ENCODE assay signal across 23 cellular contexts in genomic region chr15:62253294-62253693, GRCh38.
DNase-seq lines count a peak whose midpoint lies in the region; ATAC-seq and TF ChIP-seq lines count a peak whose summit lies in the region.
"Had no signal": no experiment of that assay in that cellular context is flagged by ENCODE, and none has a peak within 500 bp of the region (broad histone marks: within the 10 kb centered on the region; RNA-seq: fewer than 3 reads in every experiment).

No MANE protein-coding gene starts in this region.

- no peaks in the 10 kb centered on the region for H4K20me1 ChIP-seq in Loucy (ENCODE audit: insufficient read depth, low read length, poor library complexity, severe bottlenecking)

- peaks cover 3 to 11% (median 4%) of the 10 kb centered on the region in 3 donors for H3K27me3 Mint-ChIP-seq in immature natural killer cell (ENCODE audit: low read depth in 3 of 3)

- no peaks in the 10 kb centered on the region for H3K27me3 ChIP-seq in BE2C
- no peaks in the 10 kb centered on the region for H3K27me3 ChIP-seq in Loucy (ENCODE audit: insufficient read depth, low read length, poor library complexity, severe bottlenecking)
- no peaks in the 10 kb centered on the region for H3K27me3 ChIP-seq in WERI-Rb-1 (ENCODE audit: insufficient read depth, low read depth, severe bottlenecking)
- H3K27me3 ChIP-seq: brain microvascular endothelial cell, suprapubic skin had no signal

- H3K4me3 ChIP-seq in BE2C (ENCODE audit: low read depth, low read length) (no peak overlapping the region), Loucy (ENCODE audit: low read length, poor library complexity, severe bottlenecking) (no peak overlapping the region), WERI-Rb-1 (ENCODE audit: low read depth, low read length) (no peak overlapping the region)
- H3K4me3 ChIP-seq: psoas muscle, suprapubic skin had no signal

- no peak overlapping the region for H3K4me3 Mint-ChIP-seq in immature natural killer cell
- H3K4me3 Mint-ChIP-seq: activated B cell treated with CpG ODN at 0.5 μM for 24 hours; stimulated activated memory B cell treated with anti-CD40 and anti-IgM and Interleukin-4, amounts not matched to agents 10 μg/mL and 1 μg/mL and 100 μg/mL, for 72 hours; T-helper 2 cell treated with Interferon-gamma antibody and Interleukin-4, amounts not matched to agents 5 μg/mL and 100 μg/mL, for 36 hours had no signal

- H2AFZ ChIP-seq in Loucy (ENCODE audit: low read length) = 0 out of 2 replicates have a peak overlapping the region, but pooled peaks have one; percentile 46

- H3K9me3 ChIP-seq in BE2C (no peaks in the 10 kb centered on the region), Loucy (ENCODE audit: insufficient read depth, low read depth, low read length) (no peaks in the 10 kb centered on the region), WERI-Rb-1 (ENCODE audit: severe bottlenecking) (peaks cover 2% of the 10 kb centered on the region)
- H3K9me3 ChIP-seq: psoas muscle, suprapubic skin had no signal

- ATAC-seq in esophagus mucosa = no peak
- ATAC-seq: stimulated activated memory B cell treated with anti-CD40 and anti-IgM and Interleukin-4, amounts not matched to agents 10 μg/mL and 1 μg/mL and 100 μg/mL, for 72 hours had no signal

- H3K27ac Mint-ChIP-seq in immature natural killer cell = no peak overlapping the region
- H3K27ac Mint-ChIP-seq: activated B cell treated with CpG ODN at 0.5 μM for 24 hours; stimulated activated memory B cell treated with anti-CD40 and anti-IgM and Interleukin-4, amounts not matched to agents 10 μg/mL and 1 μg/mL and 100 μg/mL, for 72 hours; T-helper 2 cell treated with Interferon-gamma antibody and Interleukin-4, amounts not matched to agents 5 μg/mL and 100 μg/mL, for 36 hours had no signal

- no peak overlapping the region for H3K9ac ChIP-seq in Loucy (ENCODE audit: low read depth, low read length, poor library complexity, severe bottlenecking)

- H3K36me3 ChIP-seq in BE2C = no peaks in the 10 kb centered on the region
- H3K36me3 ChIP-seq in Loucy (ENCODE audit: insufficient read depth, low read length) = no peaks in the 10 kb centered on the region
- H3K36me3 ChIP-seq in WERI-Rb-1 = no peaks in the 10 kb centered on the region
- H3K36me3 ChIP-seq: brain microvascular endothelial cell, suprapubic skin had no signal

- no peaks in the 10 kb centered on the region for H3K79me2 ChIP-seq in Loucy (ENCODE audit: insufficient read depth, low read length)

- TF ChIP-seq CTCF in BE2C (IDR thresholded peaks at IDR 0.05; ENCODE audit: low read depth, low read length) (0 out of 2 replicates have a peak, but pooled peaks have one; percentile 3), Loucy (conservative IDR thresholded peaks at IDR 0.05; ENCODE audit: low read length) (peak; percentile 38), WERI-Rb-1 (IDR thresholded peaks at IDR 0.05; ENCODE audit: low read depth, low read length) (peak; percentile 23; the same call in 1 of the 2 replicates)

- no peaks in the 10 kb centered on the region for H3K9me3 Mint-ChIP-seq in immature natural killer cell
- H3K9me3 Mint-ChIP-seq: activated B cell treated with CpG ODN at 0.5 μM for 24 hours; stimulated activated memory B cell treated with anti-CD40 and anti-IgM and Interleukin-4, amounts not matched to agents 10 μg/mL and 1 μg/mL and 100 μg/mL, for 72 hours; T-helper 2 cell treated with Interferon-gamma antibody and Interleukin-4, amounts not matched to agents 5 μg/mL and 100 μg/mL, for 36 hours had no signal

- H3K9me2 ChIP-seq in Loucy (replicated peaks; ENCODE audit: low read depth, low read length) = no peaks in the 10 kb centered on the region

- DNase-seq in BE2C (peak; percentile 28), WERI-Rb-1 (peak; percentile 15), islet precursor cell (peak; percentile 52), immature natural killer cell (no peak), activated gamma-delta T cell treated with Interleukin-2 at 50 U/mL for 16 hours (no peak)
- no peak for DNase-seq in activated CD8-positive, alpha-beta memory T cell treated with anti-CD3 and anti-CD28 coated beads for 24 hours
- DNase-seq: activated B cell treated with CpG ODN at 0.5 μM for 24 hours; activated CD4-positive, alpha-beta T cell treated with anti-CD3 and anti-CD28 coated beads, Interleukin-2, amount 50 U/mL, for 4 hours; activated CD8-positive, alpha-beta memory T cell treated with anti-CD3 and anti-CD28 coated beads, Interleukin-2, amount 50 U/mL, for 48 hours; brain microvascular endothelial cell; foreskin fibroblast; GF-D8; NCI-H187; NCI-H2227 treated with DMSO at 0.1 percent for 48 hours; NK-92 treated with Interleukin-12 subunit alpha and Interleukin-12 subunit beta, amount 100 ng/mL, for 24 hours; psoas muscle; small intestine had no signal

- no peak overlapping the region for H3K4me2 ChIP-seq in Loucy (ENCODE audit: low read depth, low read length, poor library complexity, severe bottlenecking)

- no peaks in the 10 kb centered on the region for H3K4me1 ChIP-seq in BE2C
- H3K4me1 ChIP-seq in Loucy (ENCODE audit: insufficient read depth, low read length, poor library complexity, severe bottlenecking) = no peaks in the 10 kb centered on the region
- H3K4me1 ChIP-seq: psoas muscle, suprapubic skin had no signal

- H3K4me1 Mint-ChIP-seq in immature natural killer cell = no peaks in the 10 kb centered on the region
- H3K4me1 Mint-ChIP-seq: activated B cell treated with CpG ODN at 0.5 μM for 24 hours; stimulated activated memory B cell treated with anti-CD40 and anti-IgM and Interleukin-4, amounts not matched to agents 10 μg/mL and 1 μg/mL and 100 μg/mL, for 72 hours had no signal

- H3K27ac ChIP-seq in WERI-Rb-1 = no peak overlapping the region
- H3K27ac ChIP-seq: brain microvascular endothelial cell, epithelial cell of prostate, psoas muscle, suprapubic skin had no signal

- H3F3A ChIP-seq in Loucy (ENCODE audit: low read depth) = no peaks in the 10 kb centered on the region

- no peaks in the 10 kb centered on the region for H3K36me3 Mint-ChIP-seq in immature natural killer cell
- H3K36me3 Mint-ChIP-seq: stimulated activated memory B cell treated with anti-CD40 and anti-IgM and Interleukin-4, amounts not matched to agents 10 μg/mL and 1 μg/mL and 100 μg/mL, for 72 hours had no signal

Comparison
In these comparisons a context has a peak if more than half of its experiments do, and no peak if none do; other contexts are left out.
1. DNase-seq: peak in BE2C (single experiment), WERI-Rb-1 (single experiment) and islet precursor cell (single experiment); none in activated CD8-positive, alpha-beta memory T cell treated with anti-CD3 and anti-CD28 coated beads for 24 hours (single experiment), immature natural killer cell (0 of 3) and activated gamma-delta T cell treated with Interleukin-2 at 50 U/mL for 16 hours (single experiment).
2. Peak in every context shown above with its lines, with median percentiles within 50 percentile points of each other: CTCF ChIP-seq.